Comparison of ENCODE assay signal across 9 cellular contexts in the genomic region with DNA sequence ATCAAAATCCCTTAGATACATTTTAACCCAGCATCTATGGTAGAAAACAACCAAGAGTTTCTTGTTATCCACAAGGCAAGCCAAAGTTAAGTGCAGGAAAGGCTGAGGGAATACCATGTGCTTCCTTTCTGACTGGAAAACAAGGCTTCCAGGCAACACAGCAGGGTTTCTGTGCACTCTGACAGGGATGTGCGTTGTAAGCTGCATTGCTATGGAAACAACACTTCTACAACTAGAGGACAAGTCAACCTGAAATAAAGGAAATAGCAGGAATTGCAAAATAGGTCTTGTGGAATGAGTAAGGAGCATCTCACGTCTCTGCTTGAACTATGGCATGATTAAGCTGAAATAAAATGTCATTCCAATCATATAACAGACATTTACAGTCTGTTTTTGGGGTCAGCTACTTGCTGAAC. TPM values are rescaled to one million over a fixed set of nuclear protein-coding genes. Genes with fewer than 3 reads are reported as not detected.
A peak's percentile ranks its signal among the peaks of the same experiment; 100 is the strongest.
DNase-seq lines count a peak whose midpoint lies in the region; ATAC-seq, FAIRE-seq and TF ChIP-seq lines count a peak whose summit lies in the region.
"Had no signal": no experiment of that assay in that cellular context is flagged by ENCODE, and none has a peak within 500 bp of the region (broad histone marks: within the 10 kb centered on the region; RNA-seq: fewer than 3 reads in every experiment).

No MANE protein-coding gene starts in this region.

- no peak overlapping the region for H3K4me3 ChIP-seq in HFF-Myc (replicated peaks; ENCODE audit: low read depth, low read length)
- no peak overlapping the region for H3K4me3 ChIP-seq in bronchial epithelial cell (ENCODE audit: low read depth, low read length)
- H3K4me3 ChIP-seq in Peyer's patch: no peak overlapping the region
- H3K4me3 ChIP-seq in left ventricle myocardium inferior: no peak overlapping the region

- DNase-seq in A172 (ENCODE audit: low spot score): peak; percentile 80
- peak; percentile 80 for DNase-seq in HFF-Myc (ENCODE audit: extremely low read depth, low read depth)
- peak; percentile 100 for DNase-seq in bronchial epithelial cell (ENCODE audit: low read depth)
- DNase-seq in left kidney (ENCODE audit: low read depth, low spot score): peak; percentile 47
- no peak for DNase-seq in Peyer's patch
- no peak for DNase-seq in left ventricle myocardium inferior

- H3K36me3 ChIP-seq in bronchial epithelial cell (ENCODE audit: control insufficient read depth, insufficient read depth, low read length) (no peaks in the 10 kb centered on the region), Peyer's patch (no peaks in the 10 kb centered on the region), left ventricle myocardium inferior (no peaks in the 10 kb centered on the region)

- H3K4me1 ChIP-seq in Peyer's patch: peaks cover 0 to 12% (median 3%) of the 10 kb centered on the region in 4 donors
- peaks cover 28% of the 10 kb centered on the region for H3K4me1 ChIP-seq in left ventricle myocardium inferior

- FAIRE-seq in bronchial epithelial cell (lab: Jason Lieb, UNC): peak; percentile 28

- intact Hi-C loops in left ventricle myocardium inferior (cut with micrococcal nuclease): no loop called here

- H3K27ac ChIP-seq in Peyer's patch (peak overlapping the region in 1 of 4 donors; percentile 52), left ventricle myocardium inferior (replicated peaks) (no peak overlapping the region)
- H3K27ac ChIP-seq: VCaP had no signal

- TF ChIP-seq CTCF in HFF-Myc (IDR thresholded peaks at IDR 0.05; ENCODE audit: low read depth, low read length, missing control alignments) (no peak), bronchial epithelial cell (IDR thresholded peaks at IDR 0.05; ENCODE audit: insufficient read depth, low read length, severe bottlenecking) (no peak), Peyer's patch (IDR thresholded peaks at IDR 0.05) (no peak), left ventricle myocardium inferior (IDR thresholded peaks at IDR 0.05; ENCODE audit: borderline replicate concordance) (no peak)

- H3K27me3 ChIP-seq in bronchial epithelial cell (ENCODE audit: control insufficient read depth, insufficient read depth, low read length): no peaks in the 10 kb centered on the region
- H3K27me3 ChIP-seq in Peyer's patch: no peaks in the 10 kb centered on the region
- no peaks in the 10 kb centered on the region for H3K27me3 ChIP-seq in left ventricle myocardium inferior (ENCODE audit: low read depth)

- H3K9me3 ChIP-seq in Peyer's patch: no peaks in the 10 kb centered on the region
- H3K9me3 ChIP-seq in left ventricle myocardium inferior (replicated peaks): no peaks in the 10 kb centered on the region

- ATAC-seq in GM21423 (IDR thresholded peaks at IDR 0.05; ENCODE audit: unreplicated experiment) (no peak), GM19467 (IDR thresholded peaks at IDR 0.05; ENCODE audit: unreplicated experiment) (no peak)

- no peak for TF ChIP-seq POLR2A in Peyer's patch (IDR thresholded peaks at IDR 0.05)

RNA-seq across cellular contexts. Expression of gene CFDP1, which starts 55.3 kb away (rescaled TPM):
- 45.0 and 54.0 TPM in 2 replicates for total RNA-seq in A172 (2014; rRNA removed; shearing (Covaris generic))
- 46.6 and 58.6 TPM in 2 replicates for total RNA-seq in bronchial epithelial cell
- total RNA-seq in Peyer's patch: 100 to 1,000 TPM; 125 to 205 (median 156) TPM
- total RNA-seq in left ventricle myocardium inferior: 24.9 TPM

Comparison
In these comparisons a context has a peak if more than half of its experiments do, and no peak if none do; other contexts are left out.
1. DNase-seq: peak in A172 (single experiment), HFF-Myc (single experiment), bronchial epithelial cell (single experiment) and left kidney (single experiment); none in Peyer's patch (0 of 3) and left ventricle myocardium inferior (single experiment).